Comparison of ENCODE assay signal across 10 cellular contexts in the genomic region with DNA sequence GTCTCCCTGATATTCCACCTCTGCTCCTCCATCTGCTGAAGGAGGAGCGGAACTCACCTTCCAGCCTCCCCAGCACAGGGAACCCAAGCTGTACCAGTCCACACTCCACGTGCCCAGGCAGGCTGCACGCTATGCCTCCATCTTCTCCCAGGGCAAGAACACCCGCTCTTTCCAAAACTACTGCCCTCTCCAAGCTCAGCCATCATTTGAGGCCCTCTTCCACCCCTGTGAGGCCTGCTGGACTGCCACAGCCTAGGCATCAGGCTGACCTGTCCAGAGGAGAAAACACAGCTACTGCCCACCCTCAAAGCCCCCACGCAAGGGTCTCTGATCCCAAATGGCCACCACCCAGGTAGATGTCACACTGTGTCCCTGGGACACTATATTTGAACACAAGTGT. TPM values are rescaled to one million over a fixed set of nuclear protein-coding genes. Genes with fewer than 3 reads are reported as not detected.
DNase-seq lines count a peak whose midpoint lies in the region; ATAC-seq and TF ChIP-seq lines count a peak whose summit lies in the region.
"Had no signal": no experiment of that assay in that cellular context is flagged by ENCODE, and none has a peak within 500 bp of the region (broad histone marks: within the 10 kb centered on the region; RNA-seq: fewer than 3 reads in every experiment).

No MANE protein-coding gene starts in this region.

- peak overlapping the region; percentile 100 for H3K9ac ChIP-seq in OCI-LY3 (ENCODE audit: low read length)

- H3K4me2 ChIP-seq in OCI-LY3 (ENCODE audit: low read length) = peak overlapping the region; percentile 99

- no peaks in the 10 kb centered on the region for H3K9me3 Mint-ChIP-seq in CD8-positive, alpha-beta memory T cell
- H3K9me3 Mint-ChIP-seq in endothelial cell (ENCODE audit: unreplicated experiment) = no peaks in the 10 kb centered on the region

- POLR2A ChIA-PET in CD8-positive, alpha-beta memory T cell (lab: Charles Lee) = interaction anchor here (0.7 kb wide), 1 partner anchor 284 kb away, joined by 5 read pairs; no protein-coding TSS in a partner anchor

- H3K4me1 Mint-ChIP-seq in CD8-positive, alpha-beta memory T cell = peaks cover 31 to 52% (median 35%) of the 10 kb centered on the region in 3 donors
- H3K4me1 Mint-ChIP-seq in endothelial cell (ENCODE audit: unreplicated experiment) = peaks cover 53% of the 10 kb centered on the region

- no peak overlapping the region for H3K27ac ChIP-seq in CD8-positive, alpha-beta memory T cell (ENCODE audit: low read depth, low read length)
- H3K27ac ChIP-seq in OCI-LY3 (ENCODE audit: low read length) = peak overlapping the region; percentile 95
- peak overlapping the region; percentile 100 for H3K27ac ChIP-seq in neutrophil

- no peak for DNase-seq in CD8-positive, alpha-beta memory T cell
- DNase-seq in endothelial cell (ENCODE audit: low spot score) (no peak), COLO668 (lab: John Stamatoyannopoulos, UW; ENCODE audit: unreplicated experiment) (no peak), NCI-H748 (lab: John Stamatoyannopoulos, UW; ENCODE audit: unreplicated experiment) (no peak)
- DNase-seq: NCI-H187 treated with DMSO at 0.1 percent for 48 hours had no signal

- H3K4me1 ChIP-seq in CD8-positive, alpha-beta memory T cell (ENCODE audit: insufficient read depth, low read length) = peaks cover 17% of the 10 kb centered on the region
- H3K4me1 ChIP-seq in OCI-LY3 (ENCODE audit: low read length) = peaks cover 59% of the 10 kb centered on the region
- H3K4me1 ChIP-seq in neutrophil (ENCODE audit: control insufficient read depth in 1 of 2, insufficient read depth in 1 of 2, low read depth in 1 of 2, low read length in 1 of 2) = peaks cover 86 to 90% of the 10 kb centered on the region in 2 experiments

- H3K36me3 Mint-ChIP-seq in CD8-positive, alpha-beta memory T cell = peaks cover 0 to 46% (median 6%) of the 10 kb centered on the region in 3 donors
- H3K36me3 Mint-ChIP-seq in endothelial cell (ENCODE audit: low read depth, unreplicated experiment) = peaks cover 47% of the 10 kb centered on the region

- H3K79me2 ChIP-seq in OCI-LY3 (ENCODE audit: low read length) = peaks cover 78% of the 10 kb centered on the region

- H3K27me3 ChIP-seq in CD8-positive, alpha-beta memory T cell (ENCODE audit: insufficient read depth, low read length, poor library complexity, severe bottlenecking) = no peaks in the 10 kb centered on the region
- H3K27me3 ChIP-seq in OCI-LY3 (ENCODE audit: low read depth, low read length) = no peaks in the 10 kb centered on the region
- no peaks in the 10 kb centered on the region for H3K27me3 ChIP-seq in neutrophil

- no peak for TF ChIP-seq CTCF in OCI-LY3 (IDR thresholded peaks at IDR 0.05; ENCODE audit: low read depth, low read length)
- no peak for TF ChIP-seq CTCF in endothelial cell (IDR thresholded peaks at IDR 0.05; ENCODE audit: unreplicated experiment)
- no peak for TF ChIP-seq CTCF in neutrophil (IDR thresholded peaks at IDR 0.05)

- H3K4me3 ChIP-seq in CD8-positive, alpha-beta memory T cell (ENCODE audit: low read length) = peak overlapping the region; percentile 52
- H3K4me3 ChIP-seq in OCI-LY3 (ENCODE audit: low read length) = peak overlapping the region; percentile 91
- H3K4me3 ChIP-seq in neutrophil (ENCODE audit: low read depth in 1 of 2, low read length in 1 of 2) = peak overlapping the region; percentile 87 to 88

- no peaks in the 10 kb centered on the region for H3K9me3 ChIP-seq in CD8-positive, alpha-beta memory T cell (ENCODE audit: low read length)
- H3K9me3 ChIP-seq in OCI-LY3 (ENCODE audit: insufficient read depth, low read length) (no peaks in the 10 kb centered on the region), neutrophil (no peaks in the 10 kb centered on the region)

- H3K27ac Mint-ChIP-seq in CD8-positive, alpha-beta memory T cell = peak overlapping the region in 7 of 8 donors; percentile 30 to 93 (median 73)
- peak overlapping the region; percentile 91 for H3K27ac Mint-ChIP-seq in endothelial cell (ENCODE audit: unreplicated experiment)

- peaks cover 23% of the 10 kb centered on the region for H4K20me1 ChIP-seq in OCI-LY3 (ENCODE audit: insufficient read depth, low read length)

- H3K27me3 Mint-ChIP-seq in CD8-positive, alpha-beta memory T cell = peaks cover 0 to 2% of the 10 kb centered on the region in 2 donors
- peaks cover 17% of the 10 kb centered on the region for H3K27me3 Mint-ChIP-seq in endothelial cell (ENCODE audit: unreplicated experiment)

- H2AFZ ChIP-seq in OCI-LY3 (ENCODE audit: low read depth, low read length) = no peak overlapping the region

- CTCF ChIA-PET in CD8-positive, alpha-beta memory T cell (lab: Charles Lee) = no interaction called here

- H3K36me3 ChIP-seq in CD8-positive, alpha-beta memory T cell (ENCODE audit: insufficient read depth, low read length) = peaks cover 6% of the 10 kb centered on the region
- H3K36me3 ChIP-seq in OCI-LY3 (replicated peaks; ENCODE audit: low read depth, low read length) (peaks cover 48% of the 10 kb centered on the region), neutrophil (peaks cover 58% of the 10 kb centered on the region)

- ATAC-seq in GM19463 (IDR thresholded peaks at IDR 0.05; ENCODE audit: unreplicated experiment) (no peak), HG02623 (IDR thresholded peaks at IDR 0.05; ENCODE audit: unreplicated experiment) (no peak)
- ATAC-seq: HCT116 had no signal

- H3K4me3 Mint-ChIP-seq in CD8-positive, alpha-beta memory T cell = peak overlapping the region; percentile 69 to 97 (median 92)
- peak overlapping the region; percentile 96 for H3K4me3 Mint-ChIP-seq in endothelial cell (ENCODE audit: unreplicated experiment)

RNA-seq across cellular contexts. Expression of a gene that starts 1.8 kb away (rescaled TPM):
- total RNA-seq in CD8-positive, alpha-beta memory T cell = 10 to 100 TPM; 40.7 to 41.2 TPM
- 45.0 TPM for polyA plus RNA-seq in CD8-positive, alpha-beta memory T cell
- total RNA-seq in endothelial cell (ENCODE audit: unreplicated experiment) = 229 TPM
